24 cellular contexts compared by ENCODE assay signal in genomic region chr2:112831380-112831930, GRCh38. TPM values are rescaled to one million over a fixed set of nuclear protein-coding genes. Genes with fewer than 3 reads are reported as not detected.
DNase-seq lines count a peak whose midpoint lies in the region; ATAC-seq and TF ChIP-seq lines count a peak whose summit lies in the region.
"Had no signal": no experiment of that assay in that cellular context is flagged by ENCODE, and none has a peak within 500 bp of the region (broad histone marks: within the 10 kb centered on the region; RNA-seq: fewer than 3 reads in every experiment).

No MANE protein-coding gene starts in this region.

- peaks cover 0 to 97% (median 90%) of the 10 kb centered on the region in 11 experiments; a peak in 19 of 22 replicates for H3K9me3 ChIP-seq in BLaER1 treated with 17β-estradiol and CSF1 and Interleukin-3, amounts not matched to agents 10 nM and 100 nM (replicated peaks in 1 of 11)
- no peaks in the 10 kb centered on the region for H3K9me3 ChIP-seq in naive thymus-derived CD4-positive, alpha-beta T cell (ENCODE audit: control insufficient read depth in 2 of 3, low read length in 3 of 3)
- H3K9me3 ChIP-seq: MG63 had no signal

- no peaks in the 10 kb centered on the region for H3K9me3 Mint-ChIP-seq in HFFc6
- no peaks in the 10 kb centered on the region for H3K9me3 Mint-ChIP-seq in dendritic cell treated with granulocyte-macrophage colony-stimulating factor and Interleukin-4, amounts not matched to agents 40 ng/mL and 50 ng/mL, for 4 days
- peaks cover 0 to 4% (median 0%) of the 10 kb centered on the region in 11 donors for H3K9me3 Mint-ChIP-seq in naive thymus-derived CD4-positive, alpha-beta T cell
- H3K9me3 Mint-ChIP-seq: neural crest cell; T-helper 2 cell treated with Interferon-gamma antibody and Interleukin-4, amounts not matched to agents 5 μg/mL and 100 μg/mL, for 36 hours had no signal

- TF ChIP-seq CTCF in HFFc6 (IDR thresholded peaks at IDR 0.05) = no peak

- no peak for DNase-seq in HFFc6
- DNase-seq in naive thymus-derived CD4-positive, alpha-beta T cell = no peak
- no peak for DNase-seq in ureter (ENCODE audit: low spot score)
- DNase-seq in kidney glomerular epithelial cell (lab: John Stamatoyannopoulos, UW) = no peak
- no peak for DNase-seq in HuH-7.5 (ENCODE audit: low spot score)
- DNase-seq: activated CD4-positive, alpha-beta memory T cell treated with anti-CD3 and anti-CD28 coated beads, Interleukin-2, amount 10 ng/mL, durations not matched to agents 7 days and 5 days; activated CD4-positive, CD25-positive, alpha-beta regulatory T cell; activated gamma-delta T cell treated with Interleukin-2 at 50 U/mL for 16 hours; glutamatergic neuron; H7; IMR-90; left colon; MG63; midbrain; NCI-H1417 treated with DMSO at 0.1 percent for 48 hours; NCI-H510A treated with DMSO at 0.1 percent for 48 hours had no signal

- peaks cover 40 to 87% (median 68%) of the 10 kb centered on the region in 10 experiments for H3K4me1 ChIP-seq in BLaER1 treated with 17β-estradiol and CSF1 and Interleukin-3, amounts not matched to agents 10 nM and 100 nM
- H3K4me1 ChIP-seq in naive thymus-derived CD4-positive, alpha-beta T cell (ENCODE audit: control insufficient read depth in 2 of 2, insufficient read depth in 2 of 2, low read length in 2 of 2) = no peaks in the 10 kb centered on the region

- no peaks in the 10 kb centered on the region; the same call in 1 of the 2 replicates for H3K27me3 Mint-ChIP-seq in HFFc6 (ENCODE audit: insufficient read depth)
- H3K27me3 Mint-ChIP-seq in dendritic cell treated with granulocyte-macrophage colony-stimulating factor and Interleukin-4, amounts not matched to agents 40 ng/mL and 50 ng/mL, for 4 days = peaks cover 3% of the 10 kb centered on the region
- H3K27me3 Mint-ChIP-seq in naive thymus-derived CD4-positive, alpha-beta T cell = peaks cover 0 to 17% (median 12%) of the 10 kb centered on the region in 5 donors

- H3K4me1 Mint-ChIP-seq in HFFc6 (ENCODE audit: low read depth) = peaks cover 33% of the 10 kb centered on the region
- peaks cover 76% of the 10 kb centered on the region for H3K4me1 Mint-ChIP-seq in dendritic cell treated with granulocyte-macrophage colony-stimulating factor and Interleukin-4, amounts not matched to agents 40 ng/mL and 50 ng/mL, for 4 days (ENCODE audit: low read depth)
- H3K4me1 Mint-ChIP-seq in naive thymus-derived CD4-positive, alpha-beta T cell = peaks cover 0 to 6% (median 4%) of the 10 kb centered on the region in 7 donors
- H3K4me1 Mint-ChIP-seq: brain had no signal

- H3K9ac ChIP-seq in BLaER1 treated with 17β-estradiol and CSF1 and Interleukin-3, amounts not matched to agents 10 nM and 100 nM = peak overlapping the region; percentile 14 to 88 (median 83); a peak in 21 of 22 replicates

- CTCF ChIA-PET in naive thymus-derived CD4-positive, alpha-beta T cell (lab: Charles Lee) = no interaction called here

- peaks cover 33% of the 10 kb centered on the region for H3K36me3 Mint-ChIP-seq in HFFc6 (ENCODE audit: low read depth)
- no peaks in the 10 kb centered on the region for H3K36me3 Mint-ChIP-seq in dendritic cell treated with granulocyte-macrophage colony-stimulating factor and Interleukin-4, amounts not matched to agents 40 ng/mL and 50 ng/mL, for 4 days (ENCODE audit: low read depth)
- H3K36me3 Mint-ChIP-seq in naive thymus-derived CD4-positive, alpha-beta T cell = peaks cover 0 to 8% (median 0%) of the 10 kb centered on the region in 5 donors
- H3K36me3 Mint-ChIP-seq: brain had no signal

- peak overlapping the region; percentile 7; the same call in 1 of the 2 replicates for H3K27ac Mint-ChIP-seq in HFFc6
- H3K27ac Mint-ChIP-seq in dendritic cell treated with granulocyte-macrophage colony-stimulating factor and Interleukin-4, amounts not matched to agents 40 ng/mL and 50 ng/mL, for 4 days = peak overlapping the region; percentile 3
- no peak overlapping the region for H3K27ac Mint-ChIP-seq in naive thymus-derived CD4-positive, alpha-beta T cell
- H3K27ac Mint-ChIP-seq: activated CD4-positive, alpha-beta memory T cell treated with anti-CD3 and anti-CD28 coated beads, Interleukin-2, amount 10 ng/mL, durations not matched to agents 7 days and 5 days; brain; progenitor cell of endocrine pancreas; T-helper 2 cell treated with Interferon-gamma antibody and Interleukin-4, amounts not matched to agents 5 μg/mL and 100 μg/mL, for 36 hours had no signal

- H3K27me3 ChIP-seq in BLaER1 treated with 17β-estradiol and CSF1 and Interleukin-3, amounts not matched to agents 10 nM and 100 nM = no peaks in the 10 kb centered on the region
- no peaks in the 10 kb centered on the region for H3K27me3 ChIP-seq in naive thymus-derived CD4-positive, alpha-beta T cell (ENCODE audit: control insufficient read depth in 2 of 2, insufficient read depth in 2 of 2, low read length in 2 of 2)
- H3K27me3 ChIP-seq: MG63 had no signal

- POLR2A ChIA-PET in naive thymus-derived CD4-positive, alpha-beta T cell (lab: Charles Lee) = interaction anchor here (0.6 kb wide), 1 partner anchor 41 kb away, joined by 4 read pairs; no protein-coding TSS in a partner anchor

- peak overlapping the region in 9 of 10 experiments; percentile 58 to 77 (median 70); a peak in 17 of 20 replicates for H3K4me3 ChIP-seq in BLaER1 treated with 17β-estradiol and CSF1 and Interleukin-3, amounts not matched to agents 10 nM and 100 nM
- H3K4me3 ChIP-seq in naive thymus-derived CD4-positive, alpha-beta T cell (ENCODE audit: low read length) = no peak overlapping the region
- H3K4me3 ChIP-seq: MG63 had no signal

- peak; percentile 3 for ATAC-seq in naive thymus-derived CD4-positive, alpha-beta T cell
- ATAC-seq: left colon, SK-N-SH treated with all-trans-retinoic acid at 6 μM for 48 hours had no signal

- H4K20me1 ChIP-seq in BLaER1 treated with 17β-estradiol and CSF1 and Interleukin-3, amounts not matched to agents 10 nM and 100 nM = peaks cover 0 to 80% (median 0%) of the 10 kb centered on the region in 11 experiments; a peak in 6 of 22 replicates

- H3K27ac ChIP-seq in BLaER1 treated with 17β-estradiol and CSF1 and Interleukin-3, amounts not matched to agents 10 nM and 100 nM = peak overlapping the region; percentile 6 to 98 (median 96); a peak in 21 of 22 replicates
- no peak overlapping the region for H3K27ac ChIP-seq in naive thymus-derived CD4-positive, alpha-beta T cell (ENCODE audit: low read depth, low read length)

- peak overlapping the region; percentile 76 to 98 (median 89) for H3K4me2 ChIP-seq in BLaER1 treated with 17β-estradiol and CSF1 and Interleukin-3, amounts not matched to agents 10 nM and 100 nM

- no peak overlapping the region for H3K4me3 Mint-ChIP-seq in HFFc6
- H3K4me3 Mint-ChIP-seq in dendritic cell treated with granulocyte-macrophage colony-stimulating factor and Interleukin-4, amounts not matched to agents 40 ng/mL and 50 ng/mL, for 4 days = no peak overlapping the region
- no peak overlapping the region for H3K4me3 Mint-ChIP-seq in naive thymus-derived CD4-positive, alpha-beta T cell
- H3K4me3 Mint-ChIP-seq: activated CD4-positive, alpha-beta memory T cell treated with anti-CD3 and anti-CD28 coated beads, Interleukin-2, amount 10 ng/mL, durations not matched to agents 7 days and 5 days; brain; neural crest cell; T-helper 2 cell treated with Interferon-gamma antibody and Interleukin-4, amounts not matched to agents 5 μg/mL and 100 μg/mL, for 36 hours had no signal

- intact Hi-C loops in dendritic cell treated with granulocyte-macrophage colony-stimulating factor and Interleukin-4, amounts not matched to agents 40 ng/mL and 50 ng/mL, for 4 days (cut with micrococcal nuclease) = no loop called here
- intact Hi-C loops in naive thymus-derived CD4-positive, alpha-beta T cell (cut with micrococcal nuclease) = no loop called here

- H3K36me3 ChIP-seq in BLaER1 treated with 17β-estradiol and CSF1 and Interleukin-3, amounts not matched to agents 10 nM and 100 nM = peaks cover 60 to 78% (median 73%) of the 10 kb centered on the region in 11 experiments
- no peaks in the 10 kb centered on the region for H3K36me3 ChIP-seq in naive thymus-derived CD4-positive, alpha-beta T cell (ENCODE audit: control insufficient read depth in 2 of 3, insufficient read depth in 3 of 3, low read length in 3 of 3)

RNA-seq across cellular contexts. Expression of gene IL1B, which starts 5.1 kb away (rescaled TPM):
- 1 to 10 TPM; 1.3 to 7.7 (median 6.0) TPM for total RNA-seq in HFFc6 (2021; fragmentation: NEBNext Ultra II Directional; extraction: Animal tissue kit (Norgen Biotek cat#: 25700))
- total RNA-seq in naive thymus-derived CD4-positive, alpha-beta T cell = 100 to 1,000 TPM in 2 of 5 experiments, 1 to 10 TPM in 1, under 1 TPM in 2; 0.17 to 615 (median 1.1) TPM
- polyA plus RNA-seq in naive thymus-derived CD4-positive, alpha-beta T cell = not detected
- total RNA-seq in ureter = 3.5 TPM
- total RNA-seq: H7, neural crest cell, progenitor cell of endocrine pancreas had no signal

RNA-seq across cellular contexts. Expression of gene IL1A, which starts 47.2 kb away (rescaled TPM):
- total RNA-seq in HFFc6 (2021; fragmentation: NEBNext Ultra II Directional; extraction: Animal tissue kit (Norgen Biotek cat#: 25700)) = under 1 TPM in 1 of 6 experiments, not detected in 5; 0.07 TPM
- total RNA-seq in naive thymus-derived CD4-positive, alpha-beta T cell = 1 to 10 TPM in 2 of 5 experiments, under 1 TPM in 2, not detected in 1; 0.22 to 4.3 (median 1.0) TPM
- not detected for polyA plus RNA-seq in naive thymus-derived CD4-positive, alpha-beta T cell
- total RNA-seq in ureter = 5.9 TPM
- total RNA-seq: neural crest cell, temporal lobe had no signal

Comparison
In these comparisons a context has a peak if more than half of its experiments do, and no peak if none do; other contexts are left out.
1. H3K27ac Mint-ChIP-seq: peak in HFFc6 (single experiment) and dendritic cell treated with granulocyte-macrophage colony-stimulating factor and Interleukin-4, amounts not matched to agents 40 ng/mL and 50 ng/mL, for 4 days (single experiment); none in naive thymus-derived CD4-positive, alpha-beta T cell (0 of 9).